ENCODE assay signal across 1 cellular context in genomic region chr1:83692524-83693336, GRCh38.
TF ChIP-seq lines count a peak whose summit lies in the region.

No MANE protein-coding gene starts in this region.

TF ChIP-seq in HEK293, 187 proteins besides CTCF, POLR2A, EP300 and RAD21 (continued from another document):
- no peak for TF ChIP-seq ZBTB11 (tag by site-specific recombination; conservative IDR thresholded peaks at IDR 0.05; ENCODE audit: low read depth)
- TF ChIP-seq ZBTB6 (tag by site-specific recombination; IDR thresholded peaks at IDR 0.05) = peak; percentile 67; the same call in 1 of the 2 replicates
- TF ChIP-seq ZNF514 (tag by site-specific recombination; IDR thresholded peaks at IDR 0.05) = no peak
- TF ChIP-seq ZNF521 (tag by site-specific recombination; IDR thresholded peaks at IDR 0.05) = no peak
- TF ChIP-seq ZNF776 (tag by site-specific recombination; IDR thresholded peaks at IDR 0.05; ENCODE audit: borderline replicate concordance) = no peak
- no peak for TF ChIP-seq ZBTB8A (tag by site-specific recombination; IDR thresholded peaks at IDR 0.05)
- TF ChIP-seq FEZF1 (tag by site-specific recombination; IDR thresholded peaks at IDR 0.05) = peak; percentile 54
- no peak for TF ChIP-seq ZNF248 (tag by site-specific recombination; IDR thresholded peaks at IDR 0.05)
- TF ChIP-seq ZNF600 (tag by site-specific recombination; IDR thresholded peaks at IDR 0.05) = no peak
- TF ChIP-seq ZNF362 (tag by site-specific recombination; IDR thresholded peaks at IDR 0.05) = no peak
- no peak for TF ChIP-seq ZNF223 (tag by site-specific recombination; IDR thresholded peaks at IDR 0.05)
- TF ChIP-seq ZNF221 (tag by site-specific recombination; IDR thresholded peaks at IDR 0.05; ENCODE audit: borderline replicate concordance) = no peak
- no peak for TF ChIP-seq ZNF366 (tag by site-specific recombination; conservative IDR thresholded peaks at IDR 0.05)
- peak; percentile 89 for TF ChIP-seq ZNF335 (tag by site-specific recombination; conservative IDR thresholded peaks at IDR 0.05)
- TF ChIP-seq TCF7L2 (IDR thresholded peaks at IDR 0.05; ENCODE audit: borderline replicate concordance, low read depth, low read length) = no peak
- no peak for TF ChIP-seq ZNF623 (tag by site-specific recombination; IDR thresholded peaks at IDR 0.05)
- TF ChIP-seq ZFP41 (tag by site-specific recombination; IDR thresholded peaks at IDR 0.05; ENCODE audit: borderline replicate concordance) = no peak
- no peak for TF ChIP-seq SP2 (tag by site-specific recombination; IDR thresholded peaks at IDR 0.05)
- TF ChIP-seq ZNF2 (tag by site-specific recombination; IDR thresholded peaks at IDR 0.05) = no peak
- no peak for TF ChIP-seq HIC1 (tag by site-specific recombination; IDR thresholded peaks at IDR 0.05)
- TF ChIP-seq WT1 (tag by site-specific recombination; IDR thresholded peaks at IDR 0.05) = no peak
- TF ChIP-seq PRDM1 (tag by site-specific recombination; IDR thresholded peaks at IDR 0.05) = 0 out of 2 replicates have a peak, but pooled peaks have one; percentile 51
- no peak for TF ChIP-seq ZBTB26 (tag by site-specific recombination; optimal IDR thresholded peaks at IDR 0.05)
- TF ChIP-seq ZNF138 (tag by site-specific recombination; IDR thresholded peaks at IDR 0.05; ENCODE audit: borderline replicate concordance) = no peak
- TF ChIP-seq ZFP3 (tag by site-specific recombination; IDR thresholded peaks at IDR 0.05; ENCODE audit: low read depth) = no peak
- no peak for TF ChIP-seq KLF10 (tag by site-specific recombination; IDR thresholded peaks at IDR 0.05)
- TF ChIP-seq ZNF768 (tag by site-specific recombination; IDR thresholded peaks at IDR 0.05) = no peak
- TF ChIP-seq ZNF704 (tag by site-specific recombination; IDR thresholded peaks at IDR 0.05) = no peak
- TF ChIP-seq ZNF132 (tag by site-specific recombination; IDR thresholded peaks at IDR 0.05; ENCODE audit: borderline replicate concordance) = no peak
- TF ChIP-seq ZNF558 (tag by site-specific recombination; IDR thresholded peaks at IDR 0.05) = no peak
- TF ChIP-seq KLF7 (tag by site-specific recombination; IDR thresholded peaks at IDR 0.05; ENCODE audit: borderline replicate concordance) = no peak
- TF ChIP-seq ZNF664 (tag by site-specific recombination; IDR thresholded peaks at IDR 0.05) = no peak
- TF ChIP-seq INSM2 (tag by site-specific recombination; IDR thresholded peaks at IDR 0.05) = no peak
- no peak for TF ChIP-seq ZNF155 (tag by site-specific recombination; IDR thresholded peaks at IDR 0.05)
- TF ChIP-seq MYNN (tag by site-specific recombination; IDR thresholded peaks at IDR 0.05; ENCODE audit: borderline replicate concordance) = no peak
- peak; percentile 99 for TF ChIP-seq ZIC2 (tag by site-specific recombination; IDR thresholded peaks at IDR 0.05)
- TF ChIP-seq ZNF791 (tag by site-specific recombination; IDR thresholded peaks at IDR 0.05) = no peak
- TF ChIP-seq REST (tag by site-specific recombination; IDR thresholded peaks at IDR 0.05) = no peak
- TF ChIP-seq ZNF239 (tag by site-specific recombination; IDR thresholded peaks at IDR 0.05) = no peak
- TF ChIP-seq PRDM10 (tag by site-specific recombination; IDR thresholded peaks at IDR 0.05) = 0 out of 2 replicates have a peak, but pooled peaks have one; percentile 32
- no peak for TF ChIP-seq MZF1 (tag by site-specific recombination; IDR thresholded peaks at IDR 0.05; ENCODE audit: borderline replicate concordance)
